34 cellular contexts compared by ENCODE assay signal in genomic region chr4:1400191-1400805, GRCh38. TPM values are rescaled to one million over a fixed set of nuclear protein-coding genes. Genes with fewer than 3 reads are reported as not detected.
DNase-seq lines count a peak whose midpoint lies in the region; ATAC-seq and TF ChIP-seq lines count a peak whose summit lies in the region.
"Had no signal": no experiment of that assay in that cellular context is flagged by ENCODE, and none has a peak within 500 bp of the region (broad histone marks: within the 10 kb centered on the region; RNA-seq: fewer than 3 reads in every experiment).

No MANE protein-coding gene starts in this region.

- no peak overlapping the region for H3K27ac ChIP-seq in left lung
- H3K27ac ChIP-seq: A549, coronary artery, heart left ventricle, neutrophil, SK-N-MC, tibial artery had no signal

- no peak for ATAC-seq in activated T-cell treated with anti-CD3 and anti-CD28 coated beads, Interleukin-2, amount 50 U/mL, for 4 hours
- no peak for ATAC-seq in activated T-cell treated with anti-CD3 and anti-CD28 coated beads, Interleukin-2, amount 50 U/mL, for 72 hours (replicated peaks in 1 of 2)
- ATAC-seq in left lung (no peak), HG03460 (IDR thresholded peaks at IDR 0.05; ENCODE audit: unreplicated experiment) (no peak), HG02678 (IDR thresholded peaks at IDR 0.05; ENCODE audit: unreplicated experiment) (no peak)
- ATAC-seq: effector memory CD8-positive, alpha-beta T cell; stimulated activated naive CD8-positive, alpha-beta T cell treated with anti-CD3 and anti-CD28 coated beads, Interleukin-15, amount 100 ng/mL, for 72 hours; T-helper 17 cell had no signal

- H3K27me3 Mint-ChIP-seq in activated T-cell treated with anti-CD3 and anti-CD28 coated beads, Interleukin-2, amount 50 U/mL, for 4 hours (ENCODE audit: low read depth), result peaks cover 34% of the 10 kb centered on the region
- H3K27me3 Mint-ChIP-seq in activated T-cell treated with anti-CD3 and anti-CD28 coated beads, Interleukin-2, amount 50 U/mL, for 72 hours (ENCODE audit: low read depth), result peaks cover 16% of the 10 kb centered on the region
- peaks cover 6% of the 10 kb centered on the region for H3K27me3 Mint-ChIP-seq in progenitor cell of endocrine pancreas

- peaks cover 0 to 21% of the 10 kb centered on the region in 2 donors for H3K9me3 ChIP-seq in left lung
- H3K9me3 ChIP-seq: A549 had no signal

- no peak overlapping the region for H3K27ac Mint-ChIP-seq in activated T-cell treated with anti-CD3 and anti-CD28 coated beads, Interleukin-2, amount 50 U/mL, for 72 hours
- H3K27ac Mint-ChIP-seq in progenitor cell of endocrine pancreas, result no peak overlapping the region
- H3K27ac Mint-ChIP-seq: activated naive CD8-positive, alpha-beta T cell treated with anti-CD3 and anti-CD28 coated beads for 36 hours; activated T-helper 1 cell treated with anti-CD3 and anti-CD28 coated beads, Interleukin-12 subunit alpha, Interleukin-12 subunit beta, Interleukin-2, Interleukin-4 antibody, amounts not matched to agents 30 ng/mL and 10 ng/mL and 1 ng/mL, durations not matched to agents 14 hours and 24 hours and 36 hours; CD8-positive, alpha-beta memory T cell; T-helper 17 cell had no signal

- no peaks in the 10 kb centered on the region for H3K36me3 ChIP-seq in left lung
- H3K36me3 ChIP-seq: HAP-1, heart left ventricle, neutrophil had no signal

- H3K36me3 Mint-ChIP-seq in activated T-cell treated with anti-CD3 and anti-CD28 coated beads, Interleukin-2, amount 50 U/mL, for 4 hours (ENCODE audit: insufficient read depth), result peaks cover 3% of the 10 kb centered on the region
- peaks cover 2 to 10% of the 10 kb centered on the region in 2 donors for H3K36me3 Mint-ChIP-seq in activated T-cell treated with anti-CD3 and anti-CD28 coated beads, Interleukin-2, amount 50 U/mL, for 72 hours (ENCODE audit: insufficient read depth in 2 of 2)
- peaks cover 9% of the 10 kb centered on the region for H3K36me3 Mint-ChIP-seq in progenitor cell of endocrine pancreas (ENCODE audit: insufficient read depth)

- H3K4me3 Mint-ChIP-seq in activated T-cell treated with anti-CD3 and anti-CD28 coated beads, Interleukin-2, amount 50 U/mL, for 4 hours, result no peak overlapping the region
- H3K4me3 Mint-ChIP-seq in activated T-cell treated with anti-CD3 and anti-CD28 coated beads, Interleukin-2, amount 50 U/mL, for 72 hours, result no peak overlapping the region
- no peak overlapping the region for H3K4me3 Mint-ChIP-seq in progenitor cell of endocrine pancreas (ENCODE audit: low read depth)
- H3K4me3 Mint-ChIP-seq: activated naive CD8-positive, alpha-beta T cell treated with anti-CD3 and anti-CD28 coated beads for 36 hours; activated T-helper 1 cell treated with anti-CD3 and anti-CD28 coated beads, Interleukin-12 subunit alpha, Interleukin-12 subunit beta, Interleukin-2, Interleukin-4 antibody, amounts not matched to agents 30 ng/mL and 10 ng/mL and 1 ng/mL, durations not matched to agents 14 hours and 24 hours and 36 hours; effector memory CD8-positive, alpha-beta T cell; stimulated activated naive CD8-positive, alpha-beta T cell treated with anti-CD3 and anti-CD28 coated beads, Interleukin-15, amount 100 ng/mL, for 72 hours; T-helper 17 cell had no signal

- DNase-seq in activated T-cell treated with anti-CD3 and anti-CD28 coated beads, Interleukin-2, amount 50 U/mL, for 4 hours, result peak; percentile 4
- no peak for DNase-seq in activated T-cell treated with anti-CD3 and anti-CD28 coated beads, Interleukin-2, amount 50 U/mL, for 72 hours
- DNase-seq in GM13977 (ENCODE audit: low spot score) (peak; percentile 31), left lung (peak; percentile 18 to 44), progenitor cell of endocrine pancreas (ENCODE audit: low spot score, unreplicated experiment) (peak; percentile 7), NCI-H1930 (lab: John Stamatoyannopoulos, UW) (no peak)
- DNase-seq: activated CD4-positive, alpha-beta T cell treated with anti-CD3 and anti-CD28 coated beads for 4 hours; activated naive CD8-positive, alpha-beta T cell treated with anti-CD3 and anti-CD28 coated beads for 36 hours; DMS 273 treated with DMSO at 0.1 percent for 48 hours; effector memory CD8-positive, alpha-beta T cell; foreskin fibroblast; KBM-7; mammary epithelial cell; NCI-H1417; NCI-H2081 treated with DMSO at 0.1 percent for 48 hours; NCI-H345; T-helper 17 cell had no signal

- H3K4me1 Mint-ChIP-seq in activated T-cell treated with anti-CD3 and anti-CD28 coated beads, Interleukin-2, amount 50 U/mL, for 4 hours (ENCODE audit: low read depth), result peaks cover 7% of the 10 kb centered on the region
- no peaks in the 10 kb centered on the region for H3K4me1 Mint-ChIP-seq in activated T-cell treated with anti-CD3 and anti-CD28 coated beads, Interleukin-2, amount 50 U/mL, for 72 hours (ENCODE audit: low read depth)
- H3K4me1 Mint-ChIP-seq in progenitor cell of endocrine pancreas (ENCODE audit: low read depth), result no peaks in the 10 kb centered on the region
- H3K4me1 Mint-ChIP-seq: activated naive CD8-positive, alpha-beta T cell treated with anti-CD3 and anti-CD28 coated beads for 36 hours had no signal

- in situ Hi-C loops in GM13977 (cut with MboI; ENCODE audit: low pct_unique_long_range_greater_than_20kb, low sequenced_read_pairs, unreplicated experiment), result no loop called here

- TF ChIP-seq CTCF in GM13977 (IDR thresholded peaks at IDR 0.05; ENCODE audit: extremely low read depth, insufficient read depth, missing control alignments), result no peak
- TF ChIP-seq CTCF in left lung (IDR thresholded peaks at IDR 0.05), result no peak
- no peak for TF ChIP-seq CTCF in progenitor cell of endocrine pancreas (IDR thresholded peaks at IDR 0.05; ENCODE audit: unreplicated experiment)

- H3K4me3 ChIP-seq in left lung, result no peak overlapping the region
- H3K4me3 ChIP-seq: A549, coronary artery, HAP-1, heart left ventricle, SK-N-MC, tibial artery had no signal

- intact Hi-C loops in left lung (cut with DNase I), result no loop called here

- H3K4me1 ChIP-seq in left lung, result peaks cover 0 to 9% of the 10 kb centered on the region in 2 donors
- H3K4me1 ChIP-seq: A549, HAP-1 had no signal

- H3K27me3 ChIP-seq in left lung, result peaks cover 41 to 61% of the 10 kb centered on the region in 2 donors

- no peaks in the 10 kb centered on the region for H3K9me3 Mint-ChIP-seq in activated T-cell treated with anti-CD3 and anti-CD28 coated beads, Interleukin-2, amount 50 U/mL, for 4 hours
- peaks cover 0 to 5% of the 10 kb centered on the region in 2 donors for H3K9me3 Mint-ChIP-seq in activated T-cell treated with anti-CD3 and anti-CD28 coated beads, Interleukin-2, amount 50 U/mL, for 72 hours
- H3K9me3 Mint-ChIP-seq in progenitor cell of endocrine pancreas (ENCODE audit: low read depth), result peaks cover 3% of the 10 kb centered on the region

RNA-seq across cellular contexts. Expression of gene NKX1-1, which starts 5.9 kb away (rescaled TPM):
- total RNA-seq in activated T-cell treated with anti-CD3 and anti-CD28 coated beads, Interleukin-2, amount 50 U/mL, for 4 hours, result not detected
- total RNA-seq in activated T-cell treated with anti-CD3 and anti-CD28 coated beads, Interleukin-2, amount 50 U/mL, for 72 hours, result not detected
- not detected for total RNA-seq in left lung
- not detected in 2 replicates for total RNA-seq in progenitor cell of endocrine pancreas
- total RNA-seq: activated naive CD8-positive, alpha-beta T cell treated with anti-CD3 and anti-CD28 coated beads for 36 hours; activated T-helper 1 cell treated with anti-CD3 and anti-CD28 coated beads, Interleukin-12 subunit alpha, Interleukin-12 subunit beta, Interleukin-2, Interleukin-4 antibody, amounts not matched to agents 30 ng/mL and 10 ng/mL and 1 ng/mL, durations not matched to agents 14 hours and 24 hours and 36 hours; aorta; CD8-positive, alpha-beta memory T cell; heart left ventricle; HT-29; kidney; mammary epithelial cell; myocyte; pulmonary artery endothelial cell; T-helper 17 cell had no signal

RNA-seq across cellular contexts. Expression of gene UVSSA, which starts 53.3 kb away (rescaled TPM):
- 10 to 100 TPM; 17.2 to 20.5 (median 18.9) TPM for total RNA-seq in activated T-cell treated with anti-CD3 and anti-CD28 coated beads, Interleukin-2, amount 50 U/mL, for 4 hours
- 10 to 100 TPM; 23.0 to 25.8 TPM for total RNA-seq in activated T-cell treated with anti-CD3 and anti-CD28 coated beads, Interleukin-2, amount 50 U/mL, for 72 hours
- total RNA-seq in left lung, result 10 to 100 TPM; 33.0 to 36.6 TPM
- 32.5 and 39.5 TPM in 2 replicates for total RNA-seq in progenitor cell of endocrine pancreas

Comparison
In these comparisons a context has a peak if more than half of its experiments do, and no peak if none do; other contexts are left out.
1. DNase-seq: peak in activated T-cell treated with anti-CD3 and anti-CD28 coated beads, Interleukin-2, amount 50 U/mL, for 4 hours (single experiment), GM13977 (single experiment), left lung (2 of 2) and progenitor cell of endocrine pancreas (single experiment); none in activated T-cell treated with anti-CD3 and anti-CD28 coated beads, Interleukin-2, amount 50 U/mL, for 72 hours (0 of 2) and NCI-H1930 (0 of 2).